12 cellular contexts compared by ENCODE assay signal in genomic region chr2:29110916-29111315, GRCh38. TPM values are rescaled to one million over a fixed set of nuclear protein-coding genes. Genes with fewer than 3 reads are reported as not detected.
DNase-seq lines count a peak whose midpoint lies in the region; ATAC-seq, FAIRE-seq and TF ChIP-seq lines count a peak whose summit lies in the region.
"Had no signal": no experiment of that assay in that cellular context is flagged by ENCODE, and none has a peak within 500 bp of the region (broad histone marks: within the 10 kb centered on the region; RNA-seq: fewer than 3 reads in every experiment).

No MANE protein-coding gene starts in this region.

- DNase-seq in GM18507 (ENCODE audit: extremely low spot score, insufficient read length, low read depth) = no peak
- DNase-seq in fibroblast of the aortic adventitia (ENCODE audit: low read depth) = peak; percentile 17
- DNase-seq in SHP77 treated with DMSO at 0.1 percent for 48 hours (lab: John Stamatoyannopoulos, UW) = no peak
- no peak for DNase-seq in pons (ENCODE audit: low spot score)
- DNase-seq in T-cell = no peak
- DNase-seq: foreskin fibroblast, HFFc6 had no signal

- H3K36me3 Mint-ChIP-seq in T-cell = no peaks in the 10 kb centered on the region

- peak; percentile 80 for FAIRE-seq in GM18507 (lab: Jason Lieb, UNC)

- peaks cover 0 to 3% of the 10 kb centered on the region in 2 donors for H3K27me3 Mint-ChIP-seq in T-cell
- H3K27me3 Mint-ChIP-seq: stimulated activated naive CD8-positive, alpha-beta T cell treated with anti-CD3 and anti-CD28 coated beads, Interleukin-15, Interleukin-2, amounts not matched to agents 100 ng/mL and 50 ng/mL, for 24 hours had no signal

- ATAC-seq in GM21423 (IDR thresholded peaks at IDR 0.05; ENCODE audit: unreplicated experiment) = peak; percentile 40
- ATAC-seq in HG03460 (IDR thresholded peaks at IDR 0.05; ENCODE audit: unreplicated experiment) = peak; percentile 43
- no peak for ATAC-seq in T-cell (replicated peaks in 1 of 4)

- CTCF ChIA-PET in T-cell (lab: Charles Lee) = no interaction called here

- H3K4me1 Mint-ChIP-seq in T-cell = peaks cover 9 to 12% (median 9%) of the 10 kb centered on the region in 3 donors

- H3K27ac Mint-ChIP-seq in T-cell = no peak overlapping the region
- H3K27ac Mint-ChIP-seq: HFFc6; stimulated activated naive CD8-positive, alpha-beta T cell treated with anti-CD3 and anti-CD28 coated beads, Interleukin-15, Interleukin-2, amounts not matched to agents 100 ng/mL and 50 ng/mL, for 24 hours had no signal

- TF ChIP-seq CTCF in fibroblast of the aortic adventitia (IDR thresholded peaks at IDR 0.05; ENCODE audit: insufficient read depth, low read length) = no peak

- no peaks in the 10 kb centered on the region for H3K9me3 Mint-ChIP-seq in T-cell
- H3K9me3 Mint-ChIP-seq: HFFc6; stimulated activated naive CD8-positive, alpha-beta T cell treated with anti-CD3 and anti-CD28 coated beads, Interleukin-15, Interleukin-2, amounts not matched to agents 100 ng/mL and 50 ng/mL, for 24 hours had no signal

- no peak overlapping the region for H3K4me3 ChIP-seq in fibroblast of the aortic adventitia (ENCODE audit: low read depth, low read length)
- H3K4me3 ChIP-seq: cardiac muscle cell had no signal

- POLR2A ChIA-PET in T-cell (lab: Charles Lee) = no interaction called here

- no peak overlapping the region for H3K4me3 Mint-ChIP-seq in T-cell
- H3K4me3 Mint-ChIP-seq: HFFc6; stimulated activated naive CD8-positive, alpha-beta T cell treated with anti-CD3 and anti-CD28 coated beads, Interleukin-15, Interleukin-2, amounts not matched to agents 100 ng/mL and 50 ng/mL, for 24 hours had no signal

RNA-seq across cellular contexts. Expression of gene CLIP4, which starts 4.3 kb away (rescaled TPM):
- 73.5 and 97.1 TPM in 2 replicates for total RNA-seq in fibroblast of the aortic adventitia (ENCODE audit: low replicate concordance)
- 10 to 100 TPM; 38.4 to 54.2 (median 47.7) TPM for total RNA-seq in T-cell

RNA-seq across cellular contexts. Expression of gene PCARE, which starts 36.6 kb away (rescaled TPM):
- total RNA-seq in fibroblast of the aortic adventitia (ENCODE audit: low replicate concordance) = under 0.01 and 0.08 TPM in 2 replicates
- total RNA-seq in T-cell = not detected
- total RNA-seq: Daoy, HFFc6 had no signal

Comparison
In these comparisons a context has a peak if more than half of its experiments do, and no peak if none do; other contexts are left out.
1. ATAC-seq: peak in GM21423 (single experiment) and HG03460 (single experiment); none in T-cell (0 of 4).